12 cellular contexts compared by ENCODE assay signal in genomic region chr2:28639836-28640235, GRCh38.
A peak's percentile ranks its signal among the peaks of the same experiment; 100 is the strongest.
DNase-seq lines count a peak whose midpoint lies in the region; ATAC-seq, FAIRE-seq and TF ChIP-seq lines count a peak whose summit lies in the region.
"Had no signal": no experiment of that assay in that cellular context is flagged by ENCODE, and none has a peak within 500 bp of the region (broad histone marks: within the 10 kb centered on the region; RNA-seq: fewer than 3 reads in every experiment).

No MANE protein-coding gene starts in this region.

- peak; percentile 91 for ATAC-seq in mucosa of descending colon
- ATAC-seq: left cardiac atrium had no signal

- peaks cover 35% of the 10 kb centered on the region for H3K4me1 Mint-ChIP-seq in astrocyte (ENCODE audit: low read depth, unreplicated experiment)
- peaks cover 27% of the 10 kb centered on the region for H3K4me1 Mint-ChIP-seq in mesothelial cell of epicardium
- H3K4me1 Mint-ChIP-seq: activated naive CD4-positive, alpha-beta T cell treated with anti-CD3 and anti-CD28 coated beads, Interleukin-2, amount 10 ng/mL, durations not matched to agents 7 days and 5 days had no signal

- H4K20me1 ChIP-seq in astrocyte (ENCODE audit: insufficient read depth, low read length), result no peaks in the 10 kb centered on the region

- H3K79me2 ChIP-seq in astrocyte (ENCODE audit: insufficient read depth, low read length), result no peaks in the 10 kb centered on the region

- no peak overlapping the region for H3K9ac ChIP-seq in astrocyte (ENCODE audit: low read length)

- H3K36me3 Mint-ChIP-seq in astrocyte (ENCODE audit: low read depth, unreplicated experiment), result peaks cover 4% of the 10 kb centered on the region
- H3K36me3 Mint-ChIP-seq in mesothelial cell of epicardium, result no peaks in the 10 kb centered on the region
- H3K36me3 Mint-ChIP-seq: activated naive CD4-positive, alpha-beta T cell treated with anti-CD3 and anti-CD28 coated beads, Interleukin-2, amount 10 ng/mL, durations not matched to agents 7 days and 5 days had no signal

- no peak overlapping the region for H2AFZ ChIP-seq in astrocyte (ENCODE audit: low read depth, low read length)

- no peaks in the 10 kb centered on the region for H3K27me3 ChIP-seq in astrocyte (ENCODE audit: insufficient read depth, low read length)

- H3K4me3 Mint-ChIP-seq in astrocyte (ENCODE audit: unreplicated experiment), result no peak overlapping the region
- no peak overlapping the region for H3K4me3 Mint-ChIP-seq in mesothelial cell of epicardium
- H3K4me3 Mint-ChIP-seq: activated naive CD4-positive, alpha-beta T cell treated with anti-CD3 and anti-CD28 coated beads, Interleukin-2, amount 10 ng/mL, durations not matched to agents 7 days and 5 days had no signal

- no peak overlapping the region for H3K4me2 ChIP-seq in astrocyte (ENCODE audit: low read length)

- H3K27me3 Mint-ChIP-seq in astrocyte (ENCODE audit: low read depth, unreplicated experiment) (peaks cover 17% of the 10 kb centered on the region), mesothelial cell of epicardium (ENCODE audit: low read depth) (no peaks in the 10 kb centered on the region)

- H3K9me3 ChIP-seq in astrocyte (ENCODE audit: insufficient read depth, low read depth, low read length) (no peaks in the 10 kb centered on the region), mucosa of descending colon (no peaks in the 10 kb centered on the region)

- TF ChIP-seq CTCF in astrocyte (IDR thresholded peaks at IDR 0.05; ENCODE audit: insufficient read depth, low read depth, low read length), result no peak
- no peak for TF ChIP-seq CTCF in mucosa of descending colon (IDR thresholded peaks at IDR 0.05)
- no peak for TF ChIP-seq CTCF in mesothelial cell of epicardium (IDR thresholded peaks at IDR 0.05; ENCODE audit: unreplicated experiment)

- no peaks in the 10 kb centered on the region for H3K36me3 ChIP-seq in astrocyte (ENCODE audit: insufficient read depth, low read length)
- no peaks in the 10 kb centered on the region for H3K36me3 ChIP-seq in mucosa of descending colon (ENCODE audit: low read depth)

- H3K9me3 Mint-ChIP-seq in astrocyte (ENCODE audit: unreplicated experiment), result peaks cover 7% of the 10 kb centered on the region
- H3K9me3 Mint-ChIP-seq in mesothelial cell of epicardium, result no peaks in the 10 kb centered on the region
- H3K9me3 Mint-ChIP-seq: activated naive CD4-positive, alpha-beta T cell treated with anti-CD3 and anti-CD28 coated beads, Interleukin-2, amount 10 ng/mL, durations not matched to agents 7 days and 5 days had no signal

- FAIRE-seq in astrocyte (lab: Jason Lieb, UNC), result no peak
- FAIRE-seq: endothelial cell of umbilical vein had no signal

- H3K4me3 ChIP-seq in astrocyte (ENCODE audit: insufficient read depth, low read depth, low read length) (no peak overlapping the region), mucosa of descending colon (no peak overlapping the region)

- intact Hi-C loops in mucosa of descending colon (cut with DNase I, micrococcal nuclease), result no loop called here

- H3K27ac ChIP-seq in astrocyte (ENCODE audit: low read depth, low read length), result no peak overlapping the region
- H3K27ac ChIP-seq: VCaP had no signal

- DNase-seq in ELF-1 (ENCODE audit: low read depth, low spot score) (peak; percentile 47), HT-29 (ENCODE audit: low spot score) (peak; percentile 86), astrocyte (ENCODE audit: low read depth) (no peak), mucosa of descending colon (peak in 2 of 3 donors; percentile 66 to 70), SKM-1 treated with dmso at 0.1 percent for 144 hours (lab: John Stamatoyannopoulos, UW; ENCODE audit: unreplicated experiment) (no peak), mesothelial cell of epicardium (ENCODE audit: low spot score in 2 of 2, unreplicated experiment in 2 of 2) (no peak), 8988T (no peak), NCI-H82 (lab: John Stamatoyannopoulos, UW) (no peak)
- DNase-seq: activated naive CD4-positive, alpha-beta T cell treated with anti-CD3 and anti-CD28 coated beads, Interleukin-2, amount 10 ng/mL, durations not matched to agents 7 days and 5 days; left cardiac atrium had no signal

- H3K27ac Mint-ChIP-seq in astrocyte (ENCODE audit: unreplicated experiment) (peak overlapping the region; percentile 58), mesothelial cell of epicardium (no peak overlapping the region)
- H3K27ac Mint-ChIP-seq: activated naive CD4-positive, alpha-beta T cell treated with anti-CD3 and anti-CD28 coated beads, Interleukin-2, amount 10 ng/mL, durations not matched to agents 7 days and 5 days had no signal

- peaks cover 15% of the 10 kb centered on the region for H3K4me1 ChIP-seq in astrocyte (ENCODE audit: insufficient read depth, low read length)
- H3K4me1 ChIP-seq in mucosa of descending colon (ENCODE audit: low read depth), result peaks cover 10% of the 10 kb centered on the region

Comparison
In these comparisons a context has a peak if more than half of its experiments do, and no peak if none do; other contexts are left out.
1. DNase-seq: peak in ELF-1 (single experiment), HT-29 (single experiment) and mucosa of descending colon (2 of 3); none in astrocyte (single experiment), SKM-1 treated with dmso at 0.1 percent for 144 hours (single experiment), mesothelial cell of epicardium (0 of 2), 8988T (single experiment) and NCI-H82 (single experiment).